Comparison of ENCODE assay signal across 1 cellular context in genomic region chr4:165293927-165294649, GRCh38.
TF ChIP-seq lines count a peak whose summit lies in the region.

No MANE protein-coding gene starts in this region.

TF ChIP-seq in IMR-90, 13 proteins besides CTCF, POLR2A, EP300 and RAD21 (continued from another document):
- TF ChIP-seq MAFK (IDR thresholded peaks at IDR 0.05; ENCODE audit: low read depth, low read length): no peak
- no peak for TF ChIP-seq RCOR1 (IDR thresholded peaks at IDR 0.05; ENCODE audit: insufficient replicate concordance, low read length)
- no peak for TF ChIP-seq BHLHE40 (IDR thresholded peaks at IDR 0.05; ENCODE audit: low read depth, low read length)
- TF ChIP-seq MAZ (IDR thresholded peaks at IDR 0.05; ENCODE audit: borderline replicate concordance, low read depth, low read length): no peak
- TF ChIP-seq FOS (IDR thresholded peaks at IDR 0.05; ENCODE audit: low read depth, low read length): no peak
